In the genomic region with DNA sequence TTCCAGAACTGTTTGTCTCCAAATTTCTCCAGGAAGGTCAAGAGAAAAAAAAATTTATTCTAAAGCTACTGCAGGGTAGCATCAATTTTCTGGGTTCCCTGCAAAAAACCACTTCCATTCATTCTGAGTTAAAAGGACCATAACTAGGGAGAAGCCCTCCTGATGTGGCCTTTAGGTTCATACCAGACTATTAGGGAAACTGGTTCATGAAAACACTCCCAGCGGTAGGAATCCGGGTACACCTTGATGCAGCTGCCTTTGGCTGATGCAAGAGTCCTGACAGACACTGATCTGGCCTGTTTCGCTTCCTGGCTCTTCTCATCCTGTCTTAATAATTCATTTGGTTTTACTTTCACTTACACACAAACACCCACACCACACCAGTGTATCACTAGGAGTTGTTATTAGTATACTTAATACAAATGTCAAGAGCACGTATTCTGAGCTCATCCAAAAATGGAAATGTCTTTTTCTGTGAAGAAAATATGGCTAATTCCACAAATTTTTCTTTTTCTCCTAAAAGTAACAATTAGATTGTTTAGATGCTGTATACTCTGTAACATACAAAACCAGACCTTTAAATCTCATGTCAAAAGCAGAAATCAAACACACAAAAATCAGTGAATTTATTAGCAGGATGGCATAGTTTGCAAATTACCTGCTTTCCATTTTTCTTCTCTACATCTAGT, we compare ENCODE assay signal across 8 cellular contexts. TPM values are rescaled to one million over a fixed set of nuclear protein-coding genes. Genes with fewer than 3 reads are reported as not detected.
DNase-seq lines count a peak whose midpoint lies in the region; ATAC-seq and TF ChIP-seq lines count a peak whose summit lies in the region.

No MANE protein-coding gene starts in this region.

- H3K4me3 ChIP-seq in left lung = no peak overlapping the region

- peaks cover 81% of the 10 kb centered on the region for H3K4me1 Mint-ChIP-seq in activated naive CD4-positive, alpha-beta T cell treated with anti-CD3 and anti-CD28 coated beads, Interleukin-2, amount 50 U/mL, for 24 hours

- no peak for DNase-seq in Right ventricle myocardium superior
- no peak for DNase-seq in cardiac septum (ENCODE audit: low spot score)
- peak; percentile 79 for DNase-seq in RPMI7951 (ENCODE audit: low read depth)
- no peak for DNase-seq in left lung
- peak; percentile 42 to 43 for DNase-seq in stimulated activated CD8-positive, alpha-beta memory T cell treated with anti-CD3 and anti-CD28 coated beads, Interleukin-7, amount 100 ng/mL, for 4 hours (ENCODE audit: low read depth in 2 of 2)
- no peak for DNase-seq in KG1 (lab: John Stamatoyannopoulos, UW)

- H3K9me3 ChIP-seq in left lung = no peaks in the 10 kb centered on the region

- no peaks in the 10 kb centered on the region for H3K27me3 Mint-ChIP-seq in activated naive CD4-positive, alpha-beta T cell treated with anti-CD3 and anti-CD28 coated beads, Interleukin-2, amount 50 U/mL, for 24 hours

- no peak for TF ChIP-seq CTCF in left lung (IDR thresholded peaks at IDR 0.05)

- peaks cover 15 to 41% of the 10 kb centered on the region in 2 donors for H3K4me1 ChIP-seq in left lung

- peak overlapping the region; percentile 76 for H3K4me3 Mint-ChIP-seq in activated naive CD4-positive, alpha-beta T cell treated with anti-CD3 and anti-CD28 coated beads, Interleukin-2, amount 50 U/mL, for 24 hours

- no peaks in the 10 kb centered on the region for H3K27me3 ChIP-seq in left lung

- no peaks in the 10 kb centered on the region for H3K36me3 Mint-ChIP-seq in activated naive CD4-positive, alpha-beta T cell treated with anti-CD3 and anti-CD28 coated beads, Interleukin-2, amount 50 U/mL, for 24 hours

- no peaks in the 10 kb centered on the region for H3K9me3 Mint-ChIP-seq in activated naive CD4-positive, alpha-beta T cell treated with anti-CD3 and anti-CD28 coated beads, Interleukin-2, amount 50 U/mL, for 24 hours

- intact Hi-C loops in Right ventricle myocardium superior (cut with DNase I) (no loop called here), cardiac septum (cut with DNase I) (no loop called here), left lung (cut with DNase I) (no loop called here)

- H3K27ac ChIP-seq in left lung = peak overlapping the region; percentile 27 to 64

- H3K27ac Mint-ChIP-seq in activated naive CD4-positive, alpha-beta T cell treated with anti-CD3 and anti-CD28 coated beads, Interleukin-2, amount 50 U/mL, for 24 hours = peak overlapping the region; percentile 96

- ATAC-seq in Right ventricle myocardium superior (ENCODE audit: poor library complexity) = peak; percentile 50
- peak; percentile 88 for ATAC-seq in HG03060 (IDR thresholded peaks at IDR 0.05; ENCODE audit: low read depth, unreplicated experiment)
- ATAC-seq in left lung = peak; percentile 49

- no peaks in the 10 kb centered on the region for H3K36me3 ChIP-seq in left lung

RNA-seq across cellular contexts. Expression of gene ARHGAP18, which starts 38.4 kb away (rescaled TPM):
- total RNA-seq in Right ventricle myocardium superior (7.9 TPM), cardiac septum (3.5 TPM), left lung (10 to 100 TPM; 46.0 to 46.1 TPM)
- total RNA-seq in RPMI7951 (2014; rRNA removed; shearing (Covaris generic)) = 37.1 and 47.5 TPM in 2 replicates

Comparison
In these comparisons a context has a peak if more than half of its experiments do, and no peak if none do; other contexts are left out.
1. DNase-seq: peak in RPMI7951 (single experiment) and stimulated activated CD8-positive, alpha-beta memory T cell treated with anti-CD3 and anti-CD28 coated beads, Interleukin-7, amount 100 ng/mL, for 4 hours (2 of 2); none in Right ventricle myocardium superior (single experiment), cardiac septum (single experiment), left lung (0 of 2) and KG1 (single experiment).
2. Peak in every context shown above with its lines, with median percentiles within 50 percentile points of each other: ATAC-seq.